In the genomic region with DNA sequence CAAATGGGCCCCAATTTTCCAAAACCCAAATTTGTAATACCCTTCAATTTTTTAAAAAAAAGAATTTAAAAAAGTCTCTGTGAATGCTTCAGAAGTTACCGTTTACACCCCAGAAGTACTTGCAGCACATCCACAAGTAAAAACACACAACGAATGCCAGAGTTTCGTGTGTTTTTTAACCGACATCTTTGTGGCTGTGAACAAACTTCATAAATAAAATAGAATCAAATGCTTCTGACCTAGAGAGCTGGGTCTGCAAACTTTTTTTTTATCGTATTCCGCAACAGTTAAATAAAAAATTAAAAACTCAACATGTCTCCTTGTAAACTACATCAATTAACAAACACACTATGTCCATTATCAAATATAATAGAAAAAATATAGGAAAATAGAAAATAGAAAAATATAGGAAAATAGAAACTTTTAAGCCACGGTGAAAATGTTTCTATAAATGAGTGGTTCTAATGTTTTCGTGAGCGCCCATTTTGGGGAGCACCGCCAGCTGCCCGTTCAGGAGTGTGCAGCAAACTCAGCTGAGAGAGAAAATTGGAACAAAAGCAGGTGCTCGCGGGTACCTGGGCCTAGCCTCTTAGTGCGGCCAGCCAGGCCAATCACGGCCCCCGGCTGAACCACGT, we compare ENCODE assay signal across 10 cellular contexts. TPM values are rescaled to one million over a fixed set of nuclear protein-coding genes. Genes with fewer than 3 reads are reported as not detected.
A peak's percentile ranks its signal among the peaks of the same experiment; 100 is the strongest.
DNase-seq lines count a peak whose midpoint lies in the region; ATAC-seq and TF ChIP-seq lines count a peak whose summit lies in the region.
"Had no signal": no experiment of that assay in that cellular context is flagged by ENCODE, and none has a peak within 500 bp of the region (broad histone marks: within the 10 kb centered on the region; RNA-seq: fewer than 3 reads in every experiment).

No MANE protein-coding gene starts in this region.

- H3K4me3 ChIP-seq in HCT116 (replicated peaks in 1 of 2; ENCODE audit: low read depth in 1 of 2, low read length in 2 of 2): peak overlapping the region; percentile 42 to 64
- no peak overlapping the region for H3K4me3 ChIP-seq in astrocyte of the spinal cord (ENCODE audit: low read depth, low read length)
- H3K4me3 ChIP-seq in neural cell (ENCODE audit: low read length): peak overlapping the region; percentile 52

- POLR2A ChIA-PET in HCT116 (lab: Charles Lee): no interaction called here

- DNase-seq in COR-L47 (lab: John Stamatoyannopoulos, UW) (peak; percentile 87), HCT116 (ENCODE audit: low read depth, low spot score) (peak; percentile 45), astrocyte of the spinal cord (ENCODE audit: low read depth, low spot score) (peak; percentile 12), KG1 (lab: John Stamatoyannopoulos, UW) (no peak), NCI-H446 treated with DMSO at 0.1 percent for 48 hours (lab: John Stamatoyannopoulos, UW) (no peak)

- H3K4me1 ChIP-seq in HCT116 (ENCODE audit: control insufficient read depth in 1 of 2, insufficient read depth in 2 of 2, low read length in 2 of 2): peaks cover 10 to 31% of the 10 kb centered on the region in 2 experiments

- H4K20me1 ChIP-seq in HCT116 (ENCODE audit: insufficient read depth): no peaks in the 10 kb centered on the region
- H4K20me1 ChIP-seq in neural cell (ENCODE audit: insufficient read depth): no peaks in the 10 kb centered on the region

- no peak for TF ChIP-seq POLR2A in HCT116 (IDR thresholded peaks at IDR 0.05; ENCODE audit: borderline replicate concordance, extremely low read depth, insufficient read depth, insufficient read length)

- TF ChIP-seq EP300 in neural cell (conservative IDR thresholded peaks at IDR 0.05; ENCODE audit: poor library complexity, severe bottlenecking): no peak

- H3F3A ChIP-seq in neural cell (ENCODE audit: insufficient read depth, low read length, poor library complexity, severe bottlenecking): no peaks in the 10 kb centered on the region

- no peaks in the 10 kb centered on the region for H3K36me3 ChIP-seq in HCT116 (ENCODE audit: control insufficient read depth in 1 of 2, insufficient read depth in 2 of 2, low read length in 2 of 2)
- no peaks in the 10 kb centered on the region for H3K36me3 ChIP-seq in neural cell (ENCODE audit: insufficient read depth, low read length)

- RAD21 ChIA-PET in HCT116 (lab: Charles Lee; ENCODE audit: low non-redundant PET in 1 of 2, low total read pairs in 2 of 2, uncharacterized antibody in 2 of 2, unreplicated experiment in 2 of 2): no interaction called here

- CTCF ChIA-PET in HCT116 (lab: Charles Lee): interaction anchor here (1.4 to 1.6 kb wide), 2 partner anchors 34 to 93 kb away, joined by 6 read pairs; no protein-coding TSS in a partner anchor

- H3K4me2 ChIP-seq in HCT116 (ENCODE audit: low read length) (peak overlapping the region; percentile 93), neural cell (ENCODE audit: low read length) (no peak overlapping the region)

- BruUV-seq in HCT116 (replicated peaks; lab: Mats Ljungman, UMichigan): no TSS peak

- no peak overlapping the region for H3K27ac ChIP-seq in HCT116 (ENCODE audit: low read depth, low read length)
- H3K27ac ChIP-seq in neural cell (ENCODE audit: low read length): no peak overlapping the region

- H3K27me3 ChIP-seq in HCT116 (ENCODE audit: insufficient read depth, low read length) (no peaks in the 10 kb centered on the region), neural cell (ENCODE audit: insufficient read depth, low read depth, low read length) (peaks cover 100% of the 10 kb centered on the region)

- in situ Hi-C loops in astrocyte of the spinal cord (cut with HindIII; ENCODE audit: low sequenced_read_pairs): no loop called here

- no peak for TF ChIP-seq CTCF in HCT116 (IDR thresholded peaks at IDR 0.05 in 2 of 3, conservative IDR thresholded peaks at IDR 0.05 in 1 of 3; ENCODE audit: borderline replicate concordance in 1 of 3, insufficient read depth in 1 of 3, low read depth in 2 of 3, low read length in 2 of 3)
- no peak for TF ChIP-seq CTCF in astrocyte of the spinal cord (IDR thresholded peaks at IDR 0.05; ENCODE audit: low read depth, low read length)
- TF ChIP-seq CTCF in neural cell (IDR thresholded peaks at IDR 0.05; ENCODE audit: poor library complexity, severe bottlenecking): no peak

- intact Hi-C loops in HCT116 (cut with micrococcal nuclease): no loop called here

- ATAC-seq in HCT116 (no peak), GM19463 (IDR thresholded peaks at IDR 0.05; ENCODE audit: unreplicated experiment) (no peak), HG03469 (IDR thresholded peaks at IDR 0.05; ENCODE audit: unreplicated experiment) (no peak)

- H3K79me2 ChIP-seq in HCT116 (ENCODE audit: insufficient read depth, low read length) (no peaks in the 10 kb centered on the region), neural cell (replicated peaks; ENCODE audit: insufficient read depth, low read length) (no peaks in the 10 kb centered on the region)

- H3K9me3 ChIP-seq in HCT116 (ENCODE audit: control insufficient read depth in 1 of 2, insufficient read depth in 1 of 2, low read depth in 1 of 2, low read length in 2 of 2): no peaks in the 10 kb centered on the region
- H3K9me3 ChIP-seq in neural cell (ENCODE audit: low read length): no peaks in the 10 kb centered on the region

- peak overlapping the region; percentile 53; the same call in 1 of the 2 replicates for H3K9ac ChIP-seq in HCT116 (ENCODE audit: low read length)
- no peak overlapping the region for H3K9ac ChIP-seq in neural cell (ENCODE audit: low read length)

- peak overlapping the region; percentile 98 for H2AFZ ChIP-seq in HCT116 (ENCODE audit: low read depth, low read length, poor library complexity, severe bottlenecking)
- H2AFZ ChIP-seq in neural cell (ENCODE audit: low read depth, low read length): no peak overlapping the region

- TF ChIP-seq RAD21 in HCT116 (IDR thresholded peaks at IDR 0.05; ENCODE audit: low read depth) (no peak), neural cell (conservative IDR thresholded peaks at IDR 0.05) (no peak)

- H3K9me2 ChIP-seq in HCT116 (ENCODE audit: insufficient read depth) (no peaks in the 10 kb centered on the region), neural cell (ENCODE audit: insufficient read depth, low read length) (no peaks in the 10 kb centered on the region)

TF ChIP-seq in HCT116, 20 proteins besides CTCF, POLR2A, EP300 and RAD21 (continues in another document):
- TF ChIP-seq ZFX (IDR thresholded peaks at IDR 0.05): no peak
- TF ChIP-seq ZNF274 (IDR thresholded peaks at IDR 0.05; ENCODE audit: low read depth, low read length): no peak
- no peak for TF ChIP-seq CEBPB (IDR thresholded peaks at IDR 0.05; ENCODE audit: low read depth)
- TF ChIP-seq, protein P1, sequence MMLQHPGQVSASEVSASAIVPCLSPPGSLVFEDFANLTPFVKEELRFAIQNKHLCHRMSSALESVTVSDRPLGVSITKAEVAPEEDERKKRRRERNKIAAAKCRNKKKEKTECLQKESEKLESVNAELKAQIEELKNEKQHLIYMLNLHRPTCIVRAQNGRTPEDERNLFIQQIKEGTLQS (IDR thresholded peaks at IDR 0.05): no peak
- no peak for TF ChIP-seq CBX3 (IDR thresholded peaks at IDR 0.05; ENCODE audit: low read depth)
- TF ChIP-seq, protein P2, sequence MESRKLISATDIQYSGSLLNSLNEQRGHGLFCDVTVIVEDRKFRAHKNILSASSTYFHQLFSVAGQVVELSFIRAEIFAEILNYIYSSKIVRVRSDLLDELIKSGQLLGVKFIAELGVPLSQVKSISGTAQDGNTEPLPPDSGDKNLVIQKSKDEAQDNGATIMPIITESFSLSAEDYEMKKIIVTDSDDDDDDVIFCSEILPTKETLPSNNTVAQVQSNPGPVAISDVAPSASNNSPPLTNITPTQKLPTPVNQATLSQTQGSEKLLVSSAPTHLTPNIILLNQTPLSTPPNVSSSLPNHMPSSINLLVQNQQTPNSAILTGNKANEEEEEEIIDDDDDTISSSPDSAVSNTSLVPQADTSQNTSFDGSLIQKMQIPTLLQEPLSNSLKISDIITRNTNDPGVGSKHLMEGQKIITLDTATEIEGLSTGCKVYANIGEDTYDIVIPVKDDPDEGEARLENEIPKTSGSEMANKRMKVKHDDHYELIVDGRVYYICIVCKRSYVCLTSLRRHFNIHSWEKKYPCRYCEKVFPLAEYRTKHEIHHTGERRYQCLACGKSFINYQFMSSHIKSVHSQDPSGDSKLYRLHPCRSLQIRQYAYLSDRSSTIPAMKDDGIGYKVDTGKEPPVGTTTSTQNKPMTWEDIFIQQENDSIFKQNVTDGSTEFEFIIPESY (IDR thresholded peaks at IDR 0.05; ENCODE audit: extremely low read depth, insufficient replicate concordance, low read length): no peak

TF ChIP-seq in neural cell, 6 proteins besides CTCF, POLR2A, EP300 and RAD21:
- TF ChIP-seq EZH2 (IDR thresholded peaks at IDR 0.05; ENCODE audit: borderline replicate concordance, insufficient read depth, low read length, poor library complexity, severe bottlenecking) (no peak), POLR2AphosphoS5 (IDR thresholded peaks at IDR 0.05) (peak; percentile 50), MXI1 (conservative IDR thresholded peaks at IDR 0.05; ENCODE audit: poor library complexity, severe bottlenecking) (no peak)

RNA-seq across cellular contexts. Expression of gene PDX1, which starts 0.4 kb away (rescaled TPM):
- total RNA-seq in HCT116 (2021; ENCODE audit: unreplicated experiment): 1.7 TPM
- polyA plus RNA-seq in HCT116 (2012): 0.31 and 0.82 TPM in 2 replicates
- polyA plus RNA-seq in neural cell: not detected in 2 replicates
- not detected in 2 replicates for polyA minus RNA-seq in neural cell
- total RNA-seq: NCI-H460, subcutaneous adipose tissue had no signal

RNA-seq across cellular contexts. Expression of gene CDX2, which starts 49.7 kb away (rescaled TPM):
- 12.5 TPM for total RNA-seq in HCT116 (2021; ENCODE audit: unreplicated experiment)
- 10.4 and 11.8 TPM in 2 replicates for polyA plus RNA-seq in HCT116 (2012)
- not detected in 2 replicates for polyA plus RNA-seq in neural cell
- polyA minus RNA-seq in neural cell: not detected in 2 replicates
- total RNA-seq: NCI-H460, subcutaneous adipose tissue had no signal

Comparison
In these comparisons a context has a peak if more than half of its experiments do, and no peak if none do; other contexts are left out.
1. DNase-seq: peak in COR-L47 (single experiment), HCT116 (single experiment) and astrocyte of the spinal cord (single experiment); none in KG1 (single experiment) and NCI-H446 treated with DMSO at 0.1 percent for 48 hours (single experiment).